20 cellular contexts compared by ENCODE assay signal in genomic region chr3:186367631-186368030, GRCh38. TPM values are rescaled to one million over a fixed set of nuclear protein-coding genes. Genes with fewer than 3 reads are reported as not detected.
A peak's percentile ranks its signal among the peaks of the same experiment; 100 is the strongest.
DNase-seq lines count a peak whose midpoint lies in the region; ATAC-seq and TF ChIP-seq lines count a peak whose summit lies in the region.
"Had no signal": no experiment of that assay in that cellular context is flagged by ENCODE, and none has a peak within 500 bp of the region (broad histone marks: within the 10 kb centered on the region; RNA-seq: fewer than 3 reads in every experiment).

No MANE protein-coding gene starts in this region.

- peaks cover 79 to 88% of the 10 kb centered on the region in 2 experiments for H3K4me1 ChIP-seq in neutrophil (ENCODE audit: control insufficient read depth in 1 of 2, insufficient read depth in 1 of 2, low read depth in 1 of 2, low read length in 1 of 2)
- H3K4me1 ChIP-seq: BE2C had no signal

- ATAC-seq in stimulated activated naive CD8-positive, alpha-beta T cell treated with anti-CD3 and anti-CD28 coated beads, Interleukin-15, Interleukin-2, amounts not matched to agents 100 U/mL and 50 U/mL, for 24 hours: no peak
- peak; percentile 72 for ATAC-seq in left colon
- no peak for ATAC-seq in activated CD4-positive, alpha-beta T cell treated with anti-CD3 and anti-CD28 coated beads for 36 hours
- ATAC-seq: A549 had no signal

- no peaks in the 10 kb centered on the region for H3K36me3 Mint-ChIP-seq in stimulated activated naive CD8-positive, alpha-beta T cell treated with anti-CD3 and anti-CD28 coated beads, Interleukin-15, Interleukin-2, amounts not matched to agents 100 ng/mL and 50 ng/mL, for 24 hours (ENCODE audit: low read depth)
- H3K36me3 Mint-ChIP-seq in activated CD4-positive, alpha-beta T cell treated with anti-CD3 and anti-CD28 coated beads for 36 hours (ENCODE audit: low read depth): no peaks in the 10 kb centered on the region
- H3K36me3 Mint-ChIP-seq: CD14-positive monocyte; CD8-positive, alpha-beta memory T cell had no signal

- no peak for DNase-seq in stimulated activated naive CD8-positive, alpha-beta T cell treated with anti-CD3 and anti-CD28 coated beads, Interleukin-15, Interleukin-2, amounts not matched to agents 100 U/mL and 50 U/mL, for 24 hours
- DNase-seq in left colon (no peak), Kasumi-1 (lab: John Stamatoyannopoulos, UW) (no peak), DMS79 treated with DMSO at 0.1 percent for 48 hours (lab: John Stamatoyannopoulos, UW) (no peak)
- no peak for DNase-seq in activated CD4-positive, alpha-beta T cell treated with anti-CD3 and anti-CD28 coated beads for 36 hours
- DNase-seq: 8988T; ACHN; BE2C; CD4-positive, alpha-beta T cell; CD8-positive, alpha-beta memory T cell; DMS 273 treated with DMSO at 0.1 percent for 48 hours; DND-41; GM23248; H7; HCEC 1CT had no signal

- TF ChIP-seq CTCF in neutrophil (IDR thresholded peaks at IDR 0.05): no peak

- no peaks in the 10 kb centered on the region for H3K9me3 ChIP-seq in neutrophil
- H3K9me3 ChIP-seq: A549; BE2C; BLaER1 treated with 17β-estradiol and CSF1 and Interleukin-3, amounts not matched to agents 10 nM and 100 nM had no signal

- H3K36me3 ChIP-seq in neutrophil: no peaks in the 10 kb centered on the region
- H3K36me3 ChIP-seq: BE2C; BLaER1 treated with 17β-estradiol and CSF1 and Interleukin-3, amounts not matched to agents 10 nM and 100 nM had no signal

- H3K4me3 ChIP-seq in neutrophil (ENCODE audit: low read depth in 1 of 2, low read length in 1 of 2): no peak overlapping the region
- H3K4me3 ChIP-seq: A549; BLaER1 treated with 17β-estradiol and CSF1 and Interleukin-3, amounts not matched to agents 10 nM and 100 nM; GM23248 had no signal

- H3K27me3 Mint-ChIP-seq in stimulated activated naive CD8-positive, alpha-beta T cell treated with anti-CD3 and anti-CD28 coated beads, Interleukin-15, Interleukin-2, amounts not matched to agents 100 ng/mL and 50 ng/mL, for 24 hours: peaks cover 33% of the 10 kb centered on the region
- H3K27me3 Mint-ChIP-seq in activated CD4-positive, alpha-beta T cell treated with anti-CD3 and anti-CD28 coated beads for 36 hours: peaks cover 26% of the 10 kb centered on the region

- H3K4me3 Mint-ChIP-seq in stimulated activated naive CD8-positive, alpha-beta T cell treated with anti-CD3 and anti-CD28 coated beads, Interleukin-15, Interleukin-2, amounts not matched to agents 100 ng/mL and 50 ng/mL, for 24 hours: no peak overlapping the region
- no peak overlapping the region for H3K4me3 Mint-ChIP-seq in activated CD4-positive, alpha-beta T cell treated with anti-CD3 and anti-CD28 coated beads for 36 hours
- H3K4me3 Mint-ChIP-seq: CD4-positive, alpha-beta T cell; CD8-positive, alpha-beta memory T cell had no signal

- H3K27ac ChIP-seq in neutrophil: peak overlapping the region; percentile 33
- H3K27ac ChIP-seq: A549; BLaER1 treated with 17β-estradiol and CSF1 and Interleukin-3, amounts not matched to agents 10 nM and 100 nM; GM23248 had no signal

- H3K27ac Mint-ChIP-seq in stimulated activated naive CD8-positive, alpha-beta T cell treated with anti-CD3 and anti-CD28 coated beads, Interleukin-15, Interleukin-2, amounts not matched to agents 100 ng/mL and 50 ng/mL, for 24 hours: peak overlapping the region; percentile 32
- no peak overlapping the region for H3K27ac Mint-ChIP-seq in activated CD4-positive, alpha-beta T cell treated with anti-CD3 and anti-CD28 coated beads for 36 hours
- H3K27ac Mint-ChIP-seq: CD4-positive, alpha-beta T cell had no signal

- no peaks in the 10 kb centered on the region for H3K4me1 Mint-ChIP-seq in stimulated activated naive CD8-positive, alpha-beta T cell treated with anti-CD3 and anti-CD28 coated beads, Interleukin-15, Interleukin-2, amounts not matched to agents 100 ng/mL and 50 ng/mL, for 24 hours (ENCODE audit: low read depth)
- H3K4me1 Mint-ChIP-seq in activated CD4-positive, alpha-beta T cell treated with anti-CD3 and anti-CD28 coated beads for 36 hours: no peaks in the 10 kb centered on the region
- H3K4me1 Mint-ChIP-seq: CD8-positive, alpha-beta memory T cell had no signal

- no peaks in the 10 kb centered on the region for H3K9me3 Mint-ChIP-seq in stimulated activated naive CD8-positive, alpha-beta T cell treated with anti-CD3 and anti-CD28 coated beads, Interleukin-15, Interleukin-2, amounts not matched to agents 100 ng/mL and 50 ng/mL, for 24 hours
- no peaks in the 10 kb centered on the region for H3K9me3 Mint-ChIP-seq in activated CD4-positive, alpha-beta T cell treated with anti-CD3 and anti-CD28 coated beads for 36 hours (ENCODE audit: low read depth)
- H3K9me3 Mint-ChIP-seq: CD14-positive monocyte; CD4-positive, alpha-beta T cell; CD8-positive, alpha-beta memory T cell had no signal

- no peaks in the 10 kb centered on the region for H3K27me3 ChIP-seq in neutrophil

- POLR2A ChIA-PET in activated CD4-positive, alpha-beta T cell treated with anti-CD3 and anti-CD28 coated beads for 36 hours (lab: Charles Lee): no interaction called here

- intact Hi-C loops in left colon (cut with DNase I, micrococcal nuclease): no loop called here
- intact Hi-C loops in activated CD4-positive, alpha-beta T cell treated with anti-CD3 and anti-CD28 coated beads for 36 hours (cut with DNase I, micrococcal nuclease): no loop called here

- CTCF ChIA-PET in activated CD4-positive, alpha-beta T cell treated with anti-CD3 and anti-CD28 coated beads for 36 hours (lab: Charles Lee): no interaction called here

RNA-seq across cellular contexts. Expression of gene DGKG, which starts 5.6 kb away (rescaled TPM):
- total RNA-seq in left colon: 1 to 10 TPM in 1 of 2 donors, under 1 TPM in 1; 0.49 to 1.5 TPM
- total RNA-seq in activated CD4-positive, alpha-beta T cell treated with anti-CD3 and anti-CD28 coated beads for 36 hours: 1 to 10 TPM in 1 of 2 experiments, under 1 TPM in 1; 0.71 to 1.3 TPM
- total RNA-seq: CD4-positive, alpha-beta T cell; GM23248 had no signal
